Comparison of ENCODE assay signal across 19 cellular contexts in the genomic region with DNA sequence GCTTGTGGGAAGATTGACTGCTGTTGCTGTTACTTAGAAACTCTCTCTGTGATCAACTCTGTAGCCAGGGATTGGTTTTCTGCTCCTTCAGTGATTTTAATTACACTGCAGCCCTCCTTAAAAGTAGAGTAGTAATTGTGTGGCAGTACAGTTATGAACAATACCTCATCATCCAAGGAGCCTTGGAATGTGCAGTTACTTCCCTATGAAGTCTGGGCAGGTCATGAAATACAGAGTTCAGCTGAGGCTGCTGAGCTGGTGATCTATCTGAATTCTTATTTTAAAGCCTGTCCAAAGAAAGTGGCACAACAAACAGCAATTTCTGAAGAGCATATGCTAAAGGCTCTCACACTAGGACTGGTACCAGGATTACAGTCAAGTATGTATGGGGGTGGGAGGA. TPM values are rescaled to one million over a fixed set of nuclear protein-coding genes. Genes with fewer than 3 reads are reported as not detected.
A peak's percentile ranks its signal among the peaks of the same experiment; 100 is the strongest.
DNase-seq lines count a peak whose midpoint lies in the region; TF ChIP-seq lines count a peak whose summit lies in the region.
"Had no signal": no experiment of that assay in that cellular context is flagged by ENCODE, and none has a peak within 500 bp of the region (broad histone marks: within the 10 kb centered on the region; RNA-seq: fewer than 3 reads in every experiment).

No MANE protein-coding gene starts in this region.

- H3K9me3 Mint-ChIP-seq in HFFc6 (no peaks in the 10 kb centered on the region), nephron (no peaks in the 10 kb centered on the region)
- H3K9me3 Mint-ChIP-seq: CD14-positive monocyte, GM23338 had no signal

- H3K27me3 Mint-ChIP-seq in HFFc6 (ENCODE audit: insufficient read depth) (no peaks in the 10 kb centered on the region; the same call in 1 of the 2 replicates), nephron (ENCODE audit: low read depth) (no peaks in the 10 kb centered on the region)

- H3K27me3 ChIP-seq in effector memory CD4-positive, alpha-beta T cell (replicated peaks; ENCODE audit: control insufficient read depth, insufficient read depth, low read length, poor library complexity, severe bottlenecking) = no peaks in the 10 kb centered on the region

- H3K9me3 ChIP-seq in effector memory CD4-positive, alpha-beta T cell (ENCODE audit: control insufficient read depth, low read length) = no peaks in the 10 kb centered on the region
- H3K9me3 ChIP-seq: HAP-1 had no signal

- DNase-seq in AG10803 (ENCODE audit: low read depth) (peak; percentile 44), HFFc6 (peak; percentile 23), choroid plexus epithelial cell (ENCODE audit: low read depth) (peak; percentile 4), OCI-M1 (lab: John Stamatoyannopoulos, UW) (no peak), SHP77 treated with DMSO at 0.1 percent for 48 hours (lab: John Stamatoyannopoulos, UW) (no peak)
- no peak for DNase-seq in effector memory CD4-positive, alpha-beta T cell
- DNase-seq: 8988T, KG1, NCI-H1105, NCI-H146, NCI-H2081 treated with DMSO at 0.1 percent for 48 hours, NCI-H2171 treated with DMSO at 0.1 percent for 48 hours, NCI-H526 had no signal

- no peaks in the 10 kb centered on the region for H3K36me3 Mint-ChIP-seq in HFFc6 (ENCODE audit: low read depth)
- no peaks in the 10 kb centered on the region for H3K36me3 Mint-ChIP-seq in nephron (ENCODE audit: low read depth)
- H3K36me3 Mint-ChIP-seq: CD14-positive monocyte had no signal

- no peak overlapping the region for H3K4me3 Mint-ChIP-seq in HFFc6
- H3K4me3 Mint-ChIP-seq in nephron = no peak overlapping the region
- H3K4me3 Mint-ChIP-seq: B cell, CD14-positive monocyte, GM23338 had no signal

- no peak overlapping the region for H3K27ac ChIP-seq in effector memory CD4-positive, alpha-beta T cell (ENCODE audit: insufficient read depth, low read length, poor library complexity, severe bottlenecking)
- H3K27ac ChIP-seq: HL-60 had no signal

- H3K27ac Mint-ChIP-seq in HFFc6 = peak overlapping the region; percentile 36; the same call in 1 of the 2 replicates
- peak overlapping the region; percentile 35 to 58 (median 41) for H3K27ac Mint-ChIP-seq in nephron
- H3K27ac Mint-ChIP-seq: B cell, CD14-positive monocyte, GM23338 had no signal

- no peaks in the 10 kb centered on the region for H3K4me1 ChIP-seq in effector memory CD4-positive, alpha-beta T cell (ENCODE audit: control insufficient read depth, insufficient read depth, low read length, poor library complexity, severe bottlenecking)
- H3K4me1 ChIP-seq: HAP-1 had no signal

- H3K36me3 ChIP-seq in effector memory CD4-positive, alpha-beta T cell (ENCODE audit: control insufficient read depth, insufficient read depth, low read length) = no peaks in the 10 kb centered on the region
- H3K36me3 ChIP-seq: HAP-1 had no signal

- no peak overlapping the region for H3K4me3 ChIP-seq in AG10803 (ENCODE audit: low read length)
- H3K4me3 ChIP-seq in choroid plexus epithelial cell (ENCODE audit: low read depth, low read length) = no peak overlapping the region
- H3K4me3 ChIP-seq in effector memory CD4-positive, alpha-beta T cell (ENCODE audit: insufficient read depth, low read depth, low read length, poor library complexity, severe bottlenecking) = no peak overlapping the region
- H3K4me3 ChIP-seq: GM23338, HAP-1 had no signal

- H3K4me1 Mint-ChIP-seq in HFFc6 (ENCODE audit: low read depth) (peaks cover 38% of the 10 kb centered on the region), nephron (peaks cover 19% of the 10 kb centered on the region)
- H3K4me1 Mint-ChIP-seq: B cell, CD14-positive monocyte had no signal

- no peak for TF ChIP-seq CTCF in AG10803 (conservative IDR thresholded peaks at IDR 0.05; ENCODE audit: low read length)
- no peak for TF ChIP-seq CTCF in HFFc6 (IDR thresholded peaks at IDR 0.05)
- TF ChIP-seq CTCF in choroid plexus epithelial cell (conservative IDR thresholded peaks at IDR 0.05; ENCODE audit: low read depth, low read length) = no peak
- TF ChIP-seq CTCF in nephron (IDR thresholded peaks at IDR 0.05; ENCODE audit: unreplicated experiment in 3 of 3) = no peak

RNA-seq across cellular contexts. Expression of a gene that starts 37.4 kb away (rescaled TPM):
- 100 to 1,000 TPM in 5 of 6 experiments, 10 to 100 TPM in 1; 98.7 to 125 (median 115) TPM for total RNA-seq in HFFc6 (2021; fragmentation: NEBNext Ultra II Directional; extraction: Animal tissue kit (Norgen Biotek cat#: 25700))

Comparison
In these comparisons a context has a peak if more than half of its experiments do, and no peak if none do; other contexts are left out.
1. DNase-seq: peak in AG10803 (single experiment), HFFc6 (single experiment) and choroid plexus epithelial cell (single experiment); none in OCI-M1 (single experiment), effector memory CD4-positive, alpha-beta T cell (0 of 3) and SHP77 treated with DMSO at 0.1 percent for 48 hours (single experiment).